In the genomic region with DNA sequence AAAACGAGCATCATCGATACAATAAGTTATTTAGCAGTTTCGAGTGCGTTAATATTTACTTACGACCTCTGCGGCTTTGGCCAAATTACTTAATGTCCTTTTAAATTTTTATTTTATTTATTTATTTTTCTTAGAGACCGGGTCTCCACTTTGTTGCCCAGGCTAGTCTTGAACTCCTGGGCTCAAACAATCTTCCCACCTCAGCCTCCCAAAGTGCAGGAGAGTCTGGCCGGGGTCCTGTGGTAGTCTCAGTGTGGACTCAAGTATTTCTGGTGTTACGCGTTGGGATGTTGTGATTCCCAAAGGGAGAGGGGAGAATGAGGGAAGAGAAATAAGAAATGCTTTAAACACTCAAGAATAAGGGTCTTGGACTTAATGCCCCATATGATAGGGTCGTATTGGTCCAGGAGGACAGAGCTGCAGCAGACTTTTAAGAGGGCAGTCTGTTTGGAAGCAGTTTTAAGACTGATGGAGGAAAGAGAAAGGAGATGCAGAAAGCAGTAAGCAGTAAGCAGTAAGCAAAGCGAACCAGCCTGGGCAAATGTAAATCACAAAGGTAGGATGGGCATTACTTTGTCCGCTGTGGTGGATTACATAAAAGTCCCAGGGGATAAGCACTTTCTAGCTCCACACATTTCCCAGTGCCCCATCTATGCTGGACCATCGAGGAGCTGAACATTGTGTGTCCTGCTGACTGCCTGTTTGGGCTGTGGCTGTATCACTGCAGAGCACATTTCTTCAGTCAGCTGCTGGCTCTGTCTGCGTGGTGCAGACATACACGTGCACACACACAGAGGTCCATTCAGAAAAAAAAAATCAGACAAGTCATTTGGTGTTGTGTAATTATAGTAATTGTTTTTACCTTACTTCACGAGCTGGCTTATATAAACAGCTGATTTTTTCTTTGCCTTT, we compare ENCODE assay signal across 8 cellular contexts. TPM values are rescaled to one million over a fixed set of nuclear protein-coding genes. Genes with fewer than 3 reads are reported as not detected.
DNase-seq lines count a peak whose midpoint lies in the region; TF ChIP-seq lines count a peak whose summit lies in the region.

No MANE protein-coding gene starts in this region.

- peak overlapping the region; percentile 35 for H3K4me3 Mint-ChIP-seq in T-helper 2 cell treated with Interferon-gamma antibody and Interleukin-4, amounts not matched to agents 5 μg/mL and 100 μg/mL, for 36 hours
- H3K4me3 Mint-ChIP-seq in chondrocyte (ENCODE audit: unreplicated experiment), result peak overlapping the region; percentile 60

- no peak for TF ChIP-seq CTCF in chondrocyte (IDR thresholded peaks at IDR 0.05)
- no peak for TF ChIP-seq CTCF in tibial nerve (IDR thresholded peaks at IDR 0.05)
- no peak for TF ChIP-seq CTCF in OCI-LY7 (conservative IDR thresholded peaks at IDR 0.05; ENCODE audit: low read length)

- H3K4me2 ChIP-seq in OCI-LY7 (ENCODE audit: low read length), result no peak overlapping the region

- DNase-seq in T-helper 2 cell treated with Interferon-gamma antibody and Interleukin-4, amounts not matched to agents 5 μg/mL and 100 μg/mL, for 36 hours (ENCODE audit: low spot score), result no peak
- no peak for DNase-seq in T-helper 2 cell
- DNase-seq in chondrocyte (ENCODE audit: low spot score), result no peak
- peak; percentile 49 for DNase-seq in medulla oblongata (ENCODE audit: extremely low spot score)
- no peak for DNase-seq in tibial nerve (ENCODE audit: low spot score in 2 of 2)
- no peak for DNase-seq in NAMALWA (ENCODE audit: low spot score)
- DNase-seq in OCI-LY7 (ENCODE audit: low spot score), result no peak
- no peak for DNase-seq in stimulated activated CD4-positive, alpha-beta T cell treated with anti-CD3 and anti-CD28 coated beads, Interleukin-2, amount 100 ng/mL, for 48 hours

- CTCF ChIA-PET in OCI-LY7 (lab: Charles Lee; ENCODE audit: unreplicated experiment), result no interaction called here

- peak in 1 of 2 donors; percentile 27 for TF ChIP-seq EP300 in tibial nerve (IDR thresholded peaks at IDR 0.05)

- H3K4me1 ChIP-seq in tibial nerve, result peaks cover 0 to 24% (median 6%) of the 10 kb centered on the region in 4 donors
- H3K4me1 ChIP-seq in OCI-LY7 (ENCODE audit: insufficient read depth, low read length, poor library complexity, severe bottlenecking), result no peaks in the 10 kb centered on the region

- H3K9me3 Mint-ChIP-seq in T-helper 2 cell treated with Interferon-gamma antibody and Interleukin-4, amounts not matched to agents 5 μg/mL and 100 μg/mL, for 36 hours, result no peaks in the 10 kb centered on the region
- no peaks in the 10 kb centered on the region for H3K9me3 Mint-ChIP-seq in chondrocyte (ENCODE audit: low read depth)

- H3K9me3 ChIP-seq in tibial nerve (no peaks in the 10 kb centered on the region), OCI-LY7 (ENCODE audit: low read length) (no peaks in the 10 kb centered on the region)

- no peaks in the 10 kb centered on the region for H3K79me2 ChIP-seq in OCI-LY7 (ENCODE audit: insufficient read depth, low read depth, low read length)

- no peak overlapping the region for H2AFZ ChIP-seq in OCI-LY7 (ENCODE audit: low read length)

- no peaks in the 10 kb centered on the region for H3K36me3 ChIP-seq in tibial nerve
- no peaks in the 10 kb centered on the region for H3K36me3 ChIP-seq in OCI-LY7 (ENCODE audit: insufficient read depth, low read length)

- peak overlapping the region; percentile 57 to 67 (median 61) for H3K4me3 ChIP-seq in tibial nerve
- H3K4me3 ChIP-seq in OCI-LY7 (ENCODE audit: low read depth, low read length, poor library complexity, severe bottlenecking), result no peak overlapping the region

- no peak for TF ChIP-seq POLR2A in tibial nerve (IDR thresholded peaks at IDR 0.05)

- H4K20me1 ChIP-seq in OCI-LY7 (ENCODE audit: insufficient read depth, low read length), result no peaks in the 10 kb centered on the region

- H3K27ac ChIP-seq in tibial nerve (peak overlapping the region in 3 of 4 donors; percentile 5 to 89 (median 81)), OCI-LY7 (ENCODE audit: low read depth, low read length, poor library complexity, severe bottlenecking) (no peak overlapping the region)

- intact Hi-C loops in OCI-LY7 (cut with micrococcal nuclease; ENCODE audit: unreplicated experiment), result no loop called here

- POLR2A ChIA-PET in OCI-LY7 (lab: Charles Lee), result interaction anchor here (0.7 to 1.2 kb wide), 3 partner anchors 8 to 72 kb away, joined by 3 to 4 read pairs (median 4); no protein-coding TSS in a partner anchor

- H3K4me1 Mint-ChIP-seq in T-helper 2 cell treated with Interferon-gamma antibody and Interleukin-4, amounts not matched to agents 5 μg/mL and 100 μg/mL, for 36 hours (ENCODE audit: low read depth), result no peaks in the 10 kb centered on the region
- peaks cover 29% of the 10 kb centered on the region for H3K4me1 Mint-ChIP-seq in chondrocyte (ENCODE audit: low read depth)

- H3K27ac Mint-ChIP-seq in T-helper 2 cell treated with Interferon-gamma antibody and Interleukin-4, amounts not matched to agents 5 μg/mL and 100 μg/mL, for 36 hours, result no peak overlapping the region
- peak overlapping the region; percentile 60 for H3K27ac Mint-ChIP-seq in chondrocyte (ENCODE audit: unreplicated experiment)

- peaks cover 36% of the 10 kb centered on the region for H3K27me3 Mint-ChIP-seq in T-helper 2 cell treated with Interferon-gamma antibody and Interleukin-4, amounts not matched to agents 5 μg/mL and 100 μg/mL, for 36 hours (ENCODE audit: low read depth)
- H3K27me3 Mint-ChIP-seq in chondrocyte (ENCODE audit: low read depth), result no peaks in the 10 kb centered on the region

- no peaks in the 10 kb centered on the region for H3K36me3 Mint-ChIP-seq in T-helper 2 cell treated with Interferon-gamma antibody and Interleukin-4, amounts not matched to agents 5 μg/mL and 100 μg/mL, for 36 hours (ENCODE audit: low read depth)
- peaks cover 6% of the 10 kb centered on the region for H3K36me3 Mint-ChIP-seq in chondrocyte (ENCODE audit: low read depth)

- no peaks in the 10 kb centered on the region for H3K27me3 ChIP-seq in tibial nerve

- WGBS in tibial nerve, 2 donors, result 17 to 23% methylated on average over 17 of the region's 17 CpGs

- BruUV-seq in OCI-LY7 (replicated peaks; lab: Mats Ljungman, UMichigan), result no TSS peak

- no peaks in the 10 kb centered on the region for H3K9me2 ChIP-seq in OCI-LY7 (ENCODE audit: insufficient read depth, low read length)

RNA-seq across cellular contexts. Expression of a gene that starts 0.8 kb away (rescaled TPM):
- total RNA-seq in chondrocyte, result 14.3 to 68.5 TPM (median 63.0 TPM) in 3 replicates
- total RNA-seq in tibial nerve, result 10 to 100 TPM; 24.5 to 56.9 (median 45.0) TPM
- 0.03 TPM in 1 of 2 replicates, not detected in the other for total RNA-seq in OCI-LY7 (2014; rRNA removed; shearing (Covaris generic))
- not detected in 2 replicates for total RNA-seq in OCI-LY7 (2022)

Comparison
In these comparisons a context has a peak if more than half of its experiments do, and no peak if none do; other contexts are left out.
1. RNA of a gene that starts 0.8 kb away (total RNA-seq): 14.3 to 68.5 TPM in chondrocyte and 24.5 to 56.9 TPM in tibial nerve; 0.03 TPM in OCI-LY7; every median in the first group is over 10 times any median in the second.